1 cellular context compared by ENCODE assay signal in the genomic region with DNA sequence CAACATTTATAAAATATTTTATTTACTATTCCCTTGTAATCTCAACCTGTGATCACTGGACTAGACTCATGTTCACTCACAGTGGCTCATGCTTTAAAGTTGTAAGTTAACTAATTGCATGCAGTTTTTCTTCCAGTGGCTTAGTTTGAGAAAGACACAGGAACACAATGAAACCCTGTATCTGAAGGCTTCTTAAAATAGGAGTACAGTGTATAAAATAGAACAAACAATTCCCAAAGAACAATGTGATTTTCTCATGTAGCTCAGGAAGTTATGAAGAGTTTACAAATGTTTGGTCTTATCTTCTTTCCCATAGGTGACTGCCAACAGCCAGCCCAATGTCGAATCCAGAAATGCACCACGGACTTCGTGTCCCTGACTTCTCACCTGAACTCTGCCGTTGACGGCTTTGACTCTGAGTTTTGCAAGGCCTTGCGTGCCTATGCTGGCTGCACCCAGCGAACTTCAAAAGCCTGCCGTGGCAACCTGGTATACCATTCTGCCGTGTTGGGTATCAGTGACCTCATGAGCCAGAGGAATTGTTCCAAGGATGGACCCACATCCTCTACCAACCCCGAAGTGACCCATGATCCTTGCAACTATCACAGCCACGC.
A peak's percentile ranks its signal among the peaks of the same experiment; 100 is the strongest.
TF ChIP-seq lines count a peak whose summit lies in the region.

No MANE protein-coding gene starts in this region.

TF ChIP-seq in HepG2, 621 proteins besides CTCF, POLR2A, EP300 and RAD21 (continued from another document and continues in another):
- TF ChIP-seq, protein P1, sequence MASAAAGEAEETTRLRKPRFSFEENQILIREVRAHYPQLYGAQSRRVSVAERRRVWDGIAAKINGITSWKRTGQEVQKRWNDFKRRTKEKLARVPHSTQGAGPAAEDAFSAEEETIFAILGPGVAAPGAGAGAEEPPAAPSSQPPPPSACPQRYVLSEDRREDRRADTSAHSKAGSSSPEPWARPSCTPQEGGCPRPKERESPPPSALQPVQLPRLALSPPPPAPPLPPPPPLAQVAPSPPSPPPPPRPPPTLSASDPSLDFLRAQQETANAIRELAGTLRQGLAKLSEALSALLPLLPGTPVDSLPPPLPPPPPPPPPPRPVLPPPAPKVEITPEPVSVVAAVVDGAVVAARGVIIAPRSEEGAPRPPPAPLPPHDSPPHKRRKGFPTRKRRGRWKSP (CRISPR knock-in tag; IDR thresholded peaks at IDR 0.05) = no peak
- TF ChIP-seq PITX1 (CRISPR knock-in tag; IDR thresholded peaks at IDR 0.05) = peak; percentile 77
- peak; percentile 52; the same call in 1 of the 2 replicates for TF ChIP-seq ERF (CRISPR knock-in tag; IDR thresholded peaks at IDR 0.05)
- peak; percentile 87; the same call in 1 of the 2 replicates for TF ChIP-seq ZBTB21 (CRISPR knock-in tag; IDR thresholded peaks at IDR 0.05)
- TF ChIP-seq ZBTB26 (CRISPR knock-in tag; IDR thresholded peaks at IDR 0.05; ENCODE audit: borderline replicate concordance) = peak; percentile 90; the same call in 1 of the 2 replicates
- no peak for TF ChIP-seq ZNF609 (CRISPR knock-in tag; IDR thresholded peaks at IDR 0.05; ENCODE audit: borderline replicate concordance)
- no peak for TF ChIP-seq SAFB2 (CRISPR knock-in tag; IDR thresholded peaks at IDR 0.05; ENCODE audit: borderline replicate concordance, low read depth)
- TF ChIP-seq ZIK1 (CRISPR knock-in tag; IDR thresholded peaks at IDR 0.05; ENCODE audit: borderline replicate concordance, low read depth) = no peak
- no peak for TF ChIP-seq ZNF83 (CRISPR knock-in tag; IDR thresholded peaks at IDR 0.05; ENCODE audit: borderline replicate concordance)
- no peak for TF ChIP-seq NFKBIZ (CRISPR knock-in tag; IDR thresholded peaks at IDR 0.05)
- TF ChIP-seq, protein P2, sequence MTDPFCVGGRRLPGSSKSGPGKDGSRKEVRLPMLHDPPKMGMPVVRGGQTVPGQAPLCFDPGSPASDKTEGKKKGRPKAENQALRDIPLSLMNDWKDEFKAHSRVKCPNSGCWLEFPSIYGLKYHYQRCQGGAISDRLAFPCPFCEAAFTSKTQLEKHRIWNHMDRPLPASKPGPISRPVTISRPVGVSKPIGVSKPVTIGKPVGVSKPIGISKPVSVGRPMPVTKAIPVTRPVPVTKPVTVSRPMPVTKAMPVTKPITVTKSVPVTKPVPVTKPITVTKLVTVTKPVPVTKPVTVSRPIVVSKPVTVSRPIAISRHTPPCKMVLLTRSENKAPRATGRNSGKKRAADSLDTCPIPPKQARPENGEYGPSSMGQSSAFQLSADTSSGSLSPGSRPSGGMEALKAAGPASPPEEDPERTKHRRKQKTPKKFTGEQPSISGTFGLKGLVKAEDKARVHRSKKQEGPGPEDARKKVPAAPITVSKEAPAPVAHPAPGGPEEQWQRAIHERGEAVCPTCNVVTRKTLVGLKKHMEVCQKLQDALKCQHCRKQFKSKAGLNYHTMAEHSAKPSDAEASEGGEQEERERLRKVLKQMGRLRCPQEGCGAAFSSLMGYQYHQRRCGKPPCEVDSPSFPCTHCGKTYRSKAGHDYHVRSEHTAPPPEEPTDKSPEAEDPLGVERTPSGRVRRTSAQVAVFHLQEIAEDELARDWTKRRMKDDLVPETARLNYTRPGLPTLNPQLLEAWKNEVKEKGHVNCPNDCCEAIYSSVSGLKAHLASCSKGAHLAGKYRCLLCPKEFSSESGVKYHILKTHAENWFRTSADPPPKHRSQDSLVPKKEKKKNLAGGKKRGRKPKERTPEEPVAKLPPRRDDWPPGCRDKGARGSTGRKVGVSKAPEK (CRISPR knock-in tag; IDR thresholded peaks at IDR 0.05; ENCODE audit: borderline replicate concordance) = peak; percentile 91; the same call in 1 of the 2 replicates
- peak; percentile 76 for TF ChIP-seq HNF4A (CRISPR knock-in tag; IDR thresholded peaks at IDR 0.05)
- TF ChIP-seq ZBTB8A (CRISPR knock-in tag; IDR thresholded peaks at IDR 0.05; ENCODE audit: borderline replicate concordance, low read depth) = no peak
- no peak for TF ChIP-seq ZNF670 (CRISPR knock-in tag; IDR thresholded peaks at IDR 0.05; ENCODE audit: borderline replicate concordance)
- TF ChIP-seq, protein P3, sequence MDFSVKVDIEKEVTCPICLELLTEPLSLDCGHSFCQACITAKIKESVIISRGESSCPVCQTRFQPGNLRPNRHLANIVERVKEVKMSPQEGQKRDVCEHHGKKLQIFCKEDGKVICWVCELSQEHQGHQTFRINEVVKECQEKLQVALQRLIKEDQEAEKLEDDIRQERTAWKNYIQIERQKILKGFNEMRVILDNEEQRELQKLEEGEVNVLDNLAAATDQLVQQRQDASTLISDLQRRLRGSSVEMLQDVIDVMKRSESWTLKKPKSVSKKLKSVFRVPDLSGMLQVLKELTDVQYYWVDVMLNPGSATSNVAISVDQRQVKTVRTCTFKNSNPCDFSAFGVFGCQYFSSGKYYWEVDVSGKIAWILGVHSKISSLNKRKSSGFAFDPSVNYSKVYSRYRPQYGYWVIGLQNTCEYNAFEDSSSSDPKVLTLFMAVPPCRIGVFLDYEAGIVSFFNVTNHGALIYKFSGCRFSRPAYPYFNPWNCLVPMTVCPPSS (IDR thresholded peaks at IDR 0.05) = no peak
- peak; percentile 81 for TF ChIP-seq RARA (CRISPR knock-in tag; IDR thresholded peaks at IDR 0.05)
- peak; percentile 83; the same call in 1 of the 2 replicates for TF ChIP-seq HIC2 (CRISPR knock-in tag; IDR thresholded peaks at IDR 0.05; ENCODE audit: low read depth)
- no peak for TF ChIP-seq RBM22 (optimal IDR thresholded peaks at IDR 0.05; ENCODE audit: low read length)
- no peak for TF ChIP-seq CBX2 (IDR thresholded peaks at IDR 0.05; ENCODE audit: low read depth, low read length)
- no peak for TF ChIP-seq CBX2 (CRISPR knock-in tag; IDR thresholded peaks at IDR 0.05; ENCODE audit: low read depth)
- TF ChIP-seq ZMYM3 (CRISPR knock-in tag; IDR thresholded peaks at IDR 0.05) = peak; percentile 65; the same call in 1 of the 2 replicates
- no peak for TF ChIP-seq JUND (CRISPR knock-in tag; IDR thresholded peaks at IDR 0.05)
- no peak for TF ChIP-seq ZFAT (CRISPR knock-in tag; conservative IDR thresholded peaks at IDR 0.05)
- peak; percentile 36; the same call in 1 of the 2 replicates for TF ChIP-seq PHF8 (CRISPR knock-in tag; IDR thresholded peaks at IDR 0.05)
- TF ChIP-seq NKX3-1 (CRISPR knock-in tag; IDR thresholded peaks at IDR 0.05) = no peak
- no peak for TF ChIP-seq ZNF44 (CRISPR knock-in tag; IDR thresholded peaks at IDR 0.05)
- no peak for TF ChIP-seq ZSCAN20 (CRISPR knock-in tag; IDR thresholded peaks at IDR 0.05; ENCODE audit: borderline replicate concordance)
- TF ChIP-seq TMF1 (CRISPR knock-in tag; IDR thresholded peaks at IDR 0.05; ENCODE audit: low read depth) = no peak
- TF ChIP-seq ZNF232 (CRISPR knock-in tag; IDR thresholded peaks at IDR 0.05; ENCODE audit: borderline replicate concordance) = 0 out of 2 replicates have a peak, but pooled peaks have one; percentile 36
- TF ChIP-seq PAX8 (CRISPR knock-in tag; IDR thresholded peaks at IDR 0.05; ENCODE audit: borderline replicate concordance) = no peak
- peak; percentile 30; the same call in 1 of the 2 replicates for TF ChIP-seq ELF3 (CRISPR knock-in tag; IDR thresholded peaks at IDR 0.05)
- TF ChIP-seq CAMTA2 (CRISPR knock-in tag; IDR thresholded peaks at IDR 0.05; ENCODE audit: borderline replicate concordance) = no peak
- TF ChIP-seq ZNF567 (CRISPR knock-in tag; IDR thresholded peaks at IDR 0.05; ENCODE audit: borderline replicate concordance) = 0 out of 2 replicates have a peak, but pooled peaks have one; percentile 47
- no peak for TF ChIP-seq NRL (CRISPR knock-in tag; IDR thresholded peaks at IDR 0.05; ENCODE audit: borderline replicate concordance)
- TF ChIP-seq ZNF605 (CRISPR knock-in tag; IDR thresholded peaks at IDR 0.05) = no peak
- TF ChIP-seq, protein P4, sequence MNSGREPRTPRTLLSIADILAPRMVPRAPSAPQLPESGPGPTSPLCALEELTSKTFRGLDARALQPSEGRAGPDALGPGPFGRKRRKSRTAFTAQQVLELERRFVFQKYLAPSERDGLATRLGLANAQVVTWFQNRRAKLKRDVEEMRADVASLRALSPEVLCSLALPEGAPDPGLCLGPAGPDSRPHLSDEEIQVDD (CRISPR knock-in tag; IDR thresholded peaks at IDR 0.05; ENCODE audit: borderline replicate concordance) = no peak
- TF ChIP-seq ZNF737 (CRISPR knock-in tag; IDR thresholded peaks at IDR 0.05; ENCODE audit: borderline replicate concordance) = no peak
- TF ChIP-seq ZEB1 (IDR thresholded peaks at IDR 0.05; ENCODE audit: insufficient replicate concordance, low read depth) = peak; percentile 52
- TF ChIP-seq NR3C1 (CRISPR knock-in tag; IDR thresholded peaks at IDR 0.05) = no peak
- TF ChIP-seq ZFX (CRISPR knock-in tag; IDR thresholded peaks at IDR 0.05; ENCODE audit: low read depth) = peak; percentile 70
- peak; percentile 45; the same call in 1 of the 2 replicates for TF ChIP-seq MEF2D (CRISPR knock-in tag; IDR thresholded peaks at IDR 0.05)
- no peak for TF ChIP-seq CSRNP2 (CRISPR knock-in tag; conservative IDR thresholded peaks at IDR 0.05; ENCODE audit: low read depth)
- TF ChIP-seq, protein P5, sequence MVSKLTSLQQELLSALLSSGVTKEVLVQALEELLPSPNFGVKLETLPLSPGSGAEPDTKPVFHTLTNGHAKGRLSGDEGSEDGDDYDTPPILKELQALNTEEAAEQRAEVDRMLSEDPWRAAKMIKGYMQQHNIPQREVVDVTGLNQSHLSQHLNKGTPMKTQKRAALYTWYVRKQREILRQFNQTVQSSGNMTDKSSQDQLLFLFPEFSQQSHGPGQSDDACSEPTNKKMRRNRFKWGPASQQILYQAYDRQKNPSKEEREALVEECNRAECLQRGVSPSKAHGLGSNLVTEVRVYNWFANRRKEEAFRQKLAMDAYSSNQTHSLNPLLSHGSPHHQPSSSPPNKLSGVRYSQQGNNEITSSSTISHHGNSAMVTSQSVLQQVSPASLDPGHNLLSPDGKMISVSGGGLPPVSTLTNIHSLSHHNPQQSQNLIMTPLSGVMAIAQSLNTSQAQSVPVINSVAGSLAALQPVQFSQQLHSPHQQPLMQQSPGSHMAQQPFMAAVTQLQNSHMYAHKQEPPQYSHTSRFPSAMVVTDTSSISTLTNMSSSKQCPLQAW (CRISPR knock-in tag; IDR thresholded peaks at IDR 0.05) = no peak
